Comparison of ENCODE assay signal across 10 cellular contexts in the genomic region with DNA sequence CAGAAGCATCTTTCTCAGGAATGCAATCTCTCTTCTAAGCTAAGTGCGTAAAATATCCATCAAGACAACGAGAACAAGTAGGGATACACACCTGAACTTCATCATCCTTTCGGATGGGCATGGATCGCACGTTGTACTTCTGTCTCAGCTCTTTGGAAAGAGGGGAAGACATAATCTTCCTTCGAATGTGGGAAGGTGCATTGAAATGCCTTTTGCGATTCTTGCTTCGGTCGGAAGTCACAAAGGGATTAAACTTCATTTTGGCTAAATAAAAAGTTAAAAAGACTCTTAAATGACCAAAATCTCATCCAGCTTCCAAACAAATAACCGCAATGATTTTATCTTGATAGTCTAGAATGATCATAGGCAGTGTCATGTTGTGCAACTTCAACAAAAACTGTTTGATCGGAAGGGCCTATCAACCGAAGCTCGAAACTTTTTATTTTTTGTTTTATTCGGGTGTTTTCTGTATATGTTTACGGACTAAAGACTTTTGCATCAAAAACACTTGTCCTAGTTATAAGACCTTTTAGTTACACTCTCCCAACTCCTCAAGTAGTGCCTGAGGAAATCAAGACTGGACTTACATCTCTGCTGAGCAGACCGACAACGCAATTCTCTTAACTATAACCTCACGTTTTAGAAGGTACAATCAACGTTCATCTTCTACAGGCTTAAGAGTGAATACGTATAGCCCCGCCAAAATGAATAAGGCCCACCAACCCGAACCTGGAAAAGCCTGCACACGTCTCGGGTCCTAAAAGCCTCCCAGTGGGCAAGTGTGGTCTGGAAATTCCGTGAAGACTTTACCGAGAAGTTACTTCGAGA. TPM values are rescaled to one million over a fixed set of nuclear protein-coding genes. Genes with fewer than 3 reads are reported as not detected.
DNase-seq lines count a peak whose midpoint lies in the region; ATAC-seq and TF ChIP-seq lines count a peak whose summit lies in the region.
"Had no signal": no experiment of that assay in that cellular context is flagged by ENCODE, and none has a peak within 500 bp of the region (broad histone marks: within the 10 kb centered on the region; RNA-seq: fewer than 3 reads in every experiment).

No MANE protein-coding gene starts in this region.

- H4K91ac ChIP-seq in neuronal stem cell (ENCODE audit: low read depth, low read length, poor library complexity): no peak overlapping the region

- H3K27me3 ChIP-seq in endodermal cell (ENCODE audit: control insufficient read depth, insufficient read depth, low read length, poor library complexity, severe bottlenecking) (no peaks in the 10 kb centered on the region), neuronal stem cell (ENCODE audit: control insufficient read depth in 3 of 3, insufficient read depth in 3 of 3, low read depth in 1 of 3, low read length in 3 of 3) (no peaks in the 10 kb centered on the region)

- H3K4me3 Mint-ChIP-seq in endodermal cell: peak overlapping the region; percentile 100

- no peak overlapping the region for H2BK120ac ChIP-seq in neuronal stem cell (ENCODE audit: low read depth, low read length)

- no peak overlapping the region for H2BK15ac ChIP-seq in neuronal stem cell (ENCODE audit: low read length)

- H3K4ac ChIP-seq in neuronal stem cell (ENCODE audit: low read length): no peak overlapping the region

- DNase-seq in NCI-H69 (lab: John Stamatoyannopoulos, UW): peak; percentile 42
- DNase-seq in endodermal cell: no peak
- no peak for DNase-seq in neuronal stem cell (ENCODE audit: low spot score)
- DNase-seq in KG1 (lab: John Stamatoyannopoulos, UW): no peak
- DNase-seq in mucosa of gallbladder (ENCODE audit: low spot score): no peak
- no peak for DNase-seq in activated CD4-positive, CD25-positive, alpha-beta regulatory T cell treated with anti-CD3 and anti-CD28 coated beads, Interleukin-2, amount 50 U/mL, for 72 hours

- no peaks in the 10 kb centered on the region for H3K9me3 Mint-ChIP-seq in endodermal cell

- H3K9ac ChIP-seq in endodermal cell (ENCODE audit: extremely low read depth, low read length, poor library complexity, severe bottlenecking): peak overlapping the region; percentile 90
- H3K9ac ChIP-seq in neuronal stem cell (ENCODE audit: low read depth, low read length, poor library complexity): no peak overlapping the region

- no peak overlapping the region for H3K18ac ChIP-seq in neuronal stem cell (ENCODE audit: low read length)

- no peak overlapping the region for H2AK5ac ChIP-seq in neuronal stem cell (ENCODE audit: low read depth, low read length)

- H3K4me1 ChIP-seq in endodermal cell (ENCODE audit: control insufficient read depth, insufficient read depth, low read length): peaks cover 15% of the 10 kb centered on the region
- H3K4me1 ChIP-seq in neuronal stem cell (ENCODE audit: control insufficient read depth in 2 of 2, insufficient read depth in 1 of 2, low read depth in 1 of 2, low read length in 2 of 2): peaks cover 5 to 7% of the 10 kb centered on the region in 2 donors

- peak overlapping the region; percentile 99 for H3K27ac Mint-ChIP-seq in endodermal cell

- ATAC-seq in HG02973 (IDR thresholded peaks at IDR 0.05; ENCODE audit: unreplicated experiment): no peak

- H3K4me1 Mint-ChIP-seq in endodermal cell: peaks cover 35% of the 10 kb centered on the region

- H2BK12ac ChIP-seq in neuronal stem cell (ENCODE audit: low read length): no peak overlapping the region

- H2BK5ac ChIP-seq in neuronal stem cell (ENCODE audit: low read length): no peak overlapping the region

- H3K36me3 ChIP-seq in endodermal cell (ENCODE audit: control insufficient read depth, insufficient read depth, low read length) (peaks cover 50% of the 10 kb centered on the region), neuronal stem cell (replicated peaks in 1 of 2; ENCODE audit: control insufficient read depth in 2 of 2, insufficient read depth in 2 of 2, low read length in 2 of 2) (peaks cover 29 to 49% of the 10 kb centered on the region in 2 donors)

- no peaks in the 10 kb centered on the region for H3K9me3 ChIP-seq in endodermal cell (ENCODE audit: control insufficient read depth, low read length)
- H3K9me3 ChIP-seq in neuronal stem cell (replicated peaks in 1 of 2; ENCODE audit: control insufficient read depth in 2 of 2, insufficient read depth in 1 of 2, low read depth in 1 of 2, low read length in 2 of 2): no peaks in the 10 kb centered on the region

- peaks cover 54% of the 10 kb centered on the region for H3K36me3 Mint-ChIP-seq in endodermal cell (ENCODE audit: low read depth)

- H3K79me1 ChIP-seq in neuronal stem cell (ENCODE audit: low read depth, low read length): no peaks in the 10 kb centered on the region

- H3K27ac ChIP-seq in endodermal cell (ENCODE audit: low read depth, low read length) (peak overlapping the region; percentile 67), neuronal stem cell (replicated peaks; ENCODE audit: low read length) (no peak overlapping the region)

- no peak for TF ChIP-seq CTCF in endodermal cell (conservative IDR thresholded peaks at IDR 0.05)

- H2AFZ ChIP-seq in neuronal stem cell (ENCODE audit: low read length): no peak overlapping the region

- H4K8ac ChIP-seq in neuronal stem cell (ENCODE audit: low read depth, low read length): no peak overlapping the region

- peak overlapping the region; percentile 96 for H3K4me3 ChIP-seq in GM08714 (ENCODE audit: low read length)
- peak overlapping the region; percentile 98 for H3K4me3 ChIP-seq in endodermal cell (ENCODE audit: low read length)
- H3K4me3 ChIP-seq in neuronal stem cell (ENCODE audit: low read length in 2 of 2): peak overlapping the region; percentile 87 to 88

- 13 to 20% methylated on average over 21 to 27 of the region's 27 CpGs for WGBS in endodermal cell (ENCODE audit: insufficient coverage in 1 of 2, insufficient read length in 1 of 2), 2 experiments
- WGBS in neuronal stem cell (ENCODE audit: extremely low coverage in 2 of 2, insufficient read length in 2 of 2, insufficient replicate concordance in 1 of 2), 2 donors: no CpG with 5 or more reads among the region's 27 CpGs

- H3K23ac ChIP-seq in neuronal stem cell (ENCODE audit: low read depth, low read length, poor library complexity): no peak overlapping the region

- H3K14ac ChIP-seq in neuronal stem cell (ENCODE audit: low read length): no peak overlapping the region

- no peaks in the 10 kb centered on the region for H3K27me3 Mint-ChIP-seq in endodermal cell (ENCODE audit: insufficient read depth)

- peak overlapping the region; percentile 55 for H3K4me2 ChIP-seq in neuronal stem cell (ENCODE audit: insufficient read depth, low read length, poor library complexity, severe bottlenecking)

RNA-seq across cellular contexts. Expression of gene RPL26, which starts 0.7 kb away (rescaled TPM):
- total RNA-seq in endodermal cell (1,000 to 10,000 TPM; 1,739 to 2,129 TPM), mucosa of gallbladder (1,147 TPM)
- 2,547 TPM for polyA plus RNA-seq in endodermal cell (2013, experiment 1 of 2)
- polyA plus RNA-seq in endodermal cell (2013, experiment 2 of 2): 2,470 TPM
- 7,258 TPM for polyA plus RNA-seq in neuronal stem cell (2013, experiment 1 of 2)
- polyA plus RNA-seq in neuronal stem cell (2013, experiment 2 of 2): 7,381 TPM

RNA-seq across cellular contexts. Expression of gene RNF222, which starts 15.4 kb away (rescaled TPM):
- total RNA-seq in endodermal cell: not detected
- not detected for polyA plus RNA-seq in endodermal cell (2013, experiment 1 of 2)
- not detected for polyA plus RNA-seq in endodermal cell (2013, experiment 2 of 2)
- not detected for polyA plus RNA-seq in neuronal stem cell (2013, experiment 1 of 2)
- not detected for polyA plus RNA-seq in neuronal stem cell (2013, experiment 2 of 2)
- not detected for total RNA-seq in mucosa of gallbladder
- total RNA-seq: subcutaneous adipose tissue had no signal

RNA-seq across cellular contexts. Expression of gene ODF4, which starts 42.6 kb away (rescaled TPM):
- not detected for total RNA-seq in endodermal cell
- not detected for polyA plus RNA-seq in endodermal cell (2013, experiment 1 of 2)
- not detected for polyA plus RNA-seq in endodermal cell (2013, experiment 2 of 2)
- not detected for polyA plus RNA-seq in neuronal stem cell (2013, experiment 1 of 2)
- polyA plus RNA-seq in neuronal stem cell (2013, experiment 2 of 2): not detected
- total RNA-seq in mucosa of gallbladder: not detected
- total RNA-seq: subcutaneous adipose tissue; T-helper 2 cell treated with Interferon-gamma antibody and Interleukin-4, amounts not matched to agents 100 ng/mL and 5 ng/mL, for 36 hours had no signal

RNA-seq across cellular contexts. Expression of gene NDEL1, which starts 53.4 kb away (rescaled TPM):
- 10 to 100 TPM; 60.4 to 61.2 TPM for total RNA-seq in endodermal cell
- polyA plus RNA-seq in endodermal cell (2013, experiment 1 of 2): 26.2 TPM
- 26.3 TPM for polyA plus RNA-seq in endodermal cell (2013, experiment 2 of 2)
- 27.9 TPM for polyA plus RNA-seq in neuronal stem cell (2013, experiment 1 of 2)
- polyA plus RNA-seq in neuronal stem cell (2013, experiment 2 of 2): 26.7 TPM
- 60.0 TPM for total RNA-seq in mucosa of gallbladder
